In the genomic region with DNA sequence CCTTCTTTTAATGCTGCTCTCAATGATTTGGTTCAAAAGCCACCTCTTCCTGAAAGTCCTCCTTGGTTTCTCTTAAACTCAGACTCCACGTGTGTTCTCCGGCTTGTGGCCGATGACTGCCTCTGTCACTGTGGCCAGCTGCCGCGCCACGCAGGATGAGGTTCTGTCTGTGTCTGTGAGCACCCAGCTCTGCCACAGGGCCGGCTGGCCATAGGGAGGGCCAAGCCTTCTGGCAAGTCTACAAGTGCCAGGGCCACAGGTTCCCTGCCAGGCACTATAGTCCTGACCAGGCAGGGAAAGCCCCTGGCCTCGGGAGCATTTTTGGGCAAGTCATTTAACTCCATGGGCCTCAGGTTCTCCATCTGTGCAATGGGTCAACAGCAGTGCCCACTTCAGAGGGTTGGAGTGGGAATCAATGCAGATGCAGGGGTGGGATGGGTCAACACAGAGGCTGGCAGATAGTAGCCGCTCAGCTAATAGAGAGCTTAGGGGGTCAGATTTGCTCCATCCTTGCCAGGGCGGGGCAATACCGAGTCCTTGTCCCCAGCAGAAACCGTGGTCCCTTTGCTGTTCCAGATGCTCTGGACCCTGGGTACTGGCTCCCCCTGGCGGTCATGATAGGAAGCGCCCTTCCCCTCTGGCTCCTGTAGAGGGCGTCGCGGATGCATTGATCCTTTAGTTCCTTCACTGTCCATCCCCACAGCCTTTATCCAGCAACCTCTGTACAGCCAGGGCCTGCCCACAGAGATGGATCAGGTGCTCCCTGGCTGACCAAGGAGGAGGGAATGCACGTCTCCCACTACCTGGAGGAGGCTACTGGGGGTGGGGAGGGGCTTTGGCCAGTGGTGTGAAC, we compare ENCODE assay signal across 8 cellular contexts. TPM values are rescaled to one million over a fixed set of nuclear protein-coding genes. Genes with fewer than 3 reads are reported as not detected.
DNase-seq lines count a peak whose midpoint lies in the region; ATAC-seq and TF ChIP-seq lines count a peak whose summit lies in the region.

No MANE protein-coding gene starts in this region.

- DNase-seq in NCI-H345 treated with DMSO at 0.1 percent for 48 hours (lab: John Stamatoyannopoulos, UW; ENCODE audit: unreplicated experiment) (peak; percentile 54), cerebellar cortex (ENCODE audit: low spot score) (peak; percentile 69), left lobe of liver (ENCODE audit: low spot score) (peak; percentile 86)
- DNase-seq in activated CD4-positive, alpha-beta T cell treated with anti-CD3 and anti-CD28 coated beads for 1 hour = peak; percentile 75
- peak; percentile 88 for DNase-seq in stimulated activated CD4-positive, alpha-beta T cell treated with anti-CD3 and anti-CD28 coated beads, Interleukin-4, amount 100 ng/mL, for 24 hours

- ATAC-seq in HG03095 (IDR thresholded peaks at IDR 0.05; ENCODE audit: unreplicated experiment) (peak; percentile 39), left lobe of liver (peak; percentile 97), GM19467 (IDR thresholded peaks at IDR 0.05; ENCODE audit: unreplicated experiment) (no peak)

- peak; percentile 98 for TF ChIP-seq CTCF in GM12801 (IDR thresholded peaks at IDR 0.05; ENCODE audit: extremely low read depth, insufficient read length)

RNA-seq across cellular contexts. Expression of a gene that starts 19.3 kb away (rescaled TPM):
- 0.43 TPM for total RNA-seq in left lobe of liver

RNA-seq across cellular contexts. Expression of a gene that starts 20.4 kb away (rescaled TPM):
- total RNA-seq in left lobe of liver = 5.1 TPM

RNA-seq across cellular contexts. Expression of a gene that starts 45.8 kb away (rescaled TPM):
- 0.50 TPM for total RNA-seq in left lobe of liver
